Comparison of ENCODE assay signal across 1 cellular context in genomic region chr12:104669057-104669770, GRCh38.
A peak's percentile ranks its signal among the peaks of the same experiment; 100 is the strongest.
TF ChIP-seq lines count a peak whose summit lies in the region.

No MANE protein-coding gene starts in this region.

TF ChIP-seq in HEK293, 187 proteins besides CTCF, POLR2A, EP300 and RAD21 (continued from another document):
- no peak for TF ChIP-seq ZNF274 (IDR thresholded peaks at IDR 0.05; ENCODE audit: low read length)
- TF ChIP-seq ZNF274 (tag by site-specific recombination; IDR thresholded peaks at IDR 0.05; ENCODE audit: borderline replicate concordance), result no peak
- TF ChIP-seq ZNF600 (tag by site-specific recombination; IDR thresholded peaks at IDR 0.05), result peak; percentile 86
- no peak for TF ChIP-seq ZNF560 (tag by site-specific recombination; IDR thresholded peaks at IDR 0.05; ENCODE audit: borderline replicate concordance)
- TF ChIP-seq ZNF48 (tag by site-specific recombination; IDR thresholded peaks at IDR 0.05), result no peak
- TF ChIP-seq ZIC2 (tag by site-specific recombination; IDR thresholded peaks at IDR 0.05), result peak; percentile 71
- TF ChIP-seq ZEB2 (tag by site-specific recombination; IDR thresholded peaks at IDR 0.05), result no peak
- no peak for TF ChIP-seq ZNF747 (tag by site-specific recombination; IDR thresholded peaks at IDR 0.05)
- no peak for TF ChIP-seq ZNF18 (tag by site-specific recombination; IDR thresholded peaks at IDR 0.05)
- no peak for TF ChIP-seq KLF16 (tag by site-specific recombination; IDR thresholded peaks at IDR 0.05)
- TF ChIP-seq FEZF1 (tag by site-specific recombination; IDR thresholded peaks at IDR 0.05), result peak; percentile 64
- no peak for TF ChIP-seq ZNF140 (tag by site-specific recombination; IDR thresholded peaks at IDR 0.05)
- TF ChIP-seq GLIS1 (tag by site-specific recombination; IDR thresholded peaks at IDR 0.05), result no peak
